ENCODE assay signal across 8 cellular contexts in the genomic region with DNA sequence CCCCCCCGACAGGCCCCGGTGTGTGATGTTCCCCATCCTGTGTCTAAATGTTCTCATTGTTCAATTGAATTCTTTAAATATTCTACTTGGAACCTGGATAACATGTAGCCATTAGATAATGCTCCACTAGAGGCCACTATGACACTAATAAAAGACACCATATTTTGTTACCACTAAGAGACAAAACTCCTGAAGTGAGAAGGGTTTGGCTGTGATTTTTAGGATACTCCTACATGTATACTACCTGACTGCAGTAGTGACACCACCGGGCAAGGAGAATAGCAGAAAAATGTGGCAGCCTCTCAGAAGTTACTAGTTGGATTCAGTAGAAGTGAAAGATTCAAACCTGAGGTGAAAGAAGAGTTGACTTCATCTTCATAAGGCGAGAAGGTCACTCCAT. TPM values are rescaled to one million over a fixed set of nuclear protein-coding genes. Genes with fewer than 3 reads are reported as not detected.
DNase-seq lines count a peak whose midpoint lies in the region; ATAC-seq and TF ChIP-seq lines count a peak whose summit lies in the region.

No MANE protein-coding gene starts in this region.

- no peak overlapping the region for H3K4me3 Mint-ChIP-seq in chondrocyte (ENCODE audit: unreplicated experiment)

- H3K27ac Mint-ChIP-seq in chondrocyte (ENCODE audit: unreplicated experiment): no peak overlapping the region

- H3K4me1 Mint-ChIP-seq in chondrocyte (ENCODE audit: low read depth): no peaks in the 10 kb centered on the region

- ATAC-seq in HG02885 (IDR thresholded peaks at IDR 0.05; ENCODE audit: poor library complexity, unreplicated experiment) (peak; percentile 61), HG03025 (IDR thresholded peaks at IDR 0.05; ENCODE audit: low FRiP score, unreplicated experiment) (no peak)

- TF ChIP-seq CTCF in chondrocyte (IDR thresholded peaks at IDR 0.05): peak; percentile 79

- H3K27me3 Mint-ChIP-seq in chondrocyte (ENCODE audit: low read depth): peaks cover 38% of the 10 kb centered on the region

- DNase-seq in NCI-H1436 (lab: John Stamatoyannopoulos, UW) (peak; percentile 26), NCI-H1436 treated with DMSO at 0.1 percent for 48 hours (lab: John Stamatoyannopoulos, UW) (no peak), NCI-H748 treated with DMSO at 0.1 percent for 48 hours (lab: John Stamatoyannopoulos, UW) (peak; percentile 32), chondrocyte (ENCODE audit: low spot score) (no peak), lung microvascular endothelial cell (ENCODE audit: low read depth in 2 of 2) (peak; percentile 54 to 66), amygdala (lab: John Stamatoyannopoulos, UW) (no peak)

- no peaks in the 10 kb centered on the region for H3K36me3 Mint-ChIP-seq in chondrocyte (ENCODE audit: low read depth)

- no peaks in the 10 kb centered on the region for H3K9me3 Mint-ChIP-seq in chondrocyte (ENCODE audit: low read depth)

RNA-seq across cellular contexts. Expression of a gene that starts 36.0 kb away (rescaled TPM):
- not detected in 3 replicates for total RNA-seq in chondrocyte
- total RNA-seq in lung microvascular endothelial cell: not detected in 2 replicates

Comparison
In these comparisons a context has a peak if more than half of its experiments do, and no peak if none do; other contexts are left out.
1. DNase-seq: peak in NCI-H1436 (single experiment), NCI-H748 treated with DMSO at 0.1 percent for 48 hours (single experiment) and lung microvascular endothelial cell (2 of 2); none in NCI-H1436 treated with DMSO at 0.1 percent for 48 hours (single experiment), chondrocyte (single experiment) and amygdala (0 of 56).